In the genomic region with DNA sequence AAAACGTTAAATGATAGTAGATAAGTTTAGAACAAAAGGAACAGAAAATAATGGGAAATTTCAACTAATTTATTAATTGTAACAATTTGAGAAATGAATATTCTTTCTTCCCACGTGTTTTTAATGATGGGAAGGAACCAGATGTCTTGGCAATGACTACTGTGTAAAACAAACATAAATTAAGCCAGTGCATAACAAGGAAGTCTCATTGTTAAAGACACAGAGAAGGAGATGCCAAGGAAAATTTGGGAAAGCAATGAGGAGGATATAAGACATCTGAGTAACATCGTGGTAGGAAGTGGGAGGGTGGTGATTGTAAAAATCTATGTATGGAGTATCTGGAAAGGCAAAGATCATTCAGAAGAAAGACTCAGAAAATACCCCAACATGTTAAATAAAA, we compare ENCODE assay signal across 29 cellular contexts.
"Had no signal": no experiment of that assay in that cellular context is flagged by ENCODE, and none has a peak within 500 bp of the region (broad histone marks: within the 10 kb centered on the region; RNA-seq: fewer than 3 reads in every experiment).

No MANE protein-coding gene starts in this region.

- H3K9me3 ChIP-seq: stomach, suprapubic skin, testis, thoracic aorta, thyroid gland, tibial artery, tibial nerve, transverse colon, upper lobe of left lung, upper lobe of right lung, uterus, vagina had no signal

- H3K27ac ChIP-seq: stomach, suprapubic skin, testis, thoracic aorta, thyroid gland, tibial artery, tibial nerve, transverse colon, upper lobe of left lung, upper lobe of right lung, uterus, vagina had no signal

- H3K36me3 ChIP-seq: stomach, suprapubic skin, thoracic aorta, thyroid gland, tibial artery, tibial nerve, transverse colon, upper lobe of left lung, upper lobe of right lung, uterus, vagina had no signal

- H3K27ac Mint-ChIP-seq: stimulated activated effector memory CD8-positive, alpha-beta T cell treated with anti-CD3 and anti-CD28 coated beads, Interleukin-12 subunit alpha, Interleukin-12 subunit beta, amount 100 ng/mL, for 72 hours; stimulated activated memory B cell treated with anti-CD40 and anti-IgM and Interleukin-4, amounts not matched to agents 10 μg/mL and 1 μg/mL and 100 μg/mL, for 72 hours; stimulated activated naive B cell treated with anti-CD40 and anti-IgM and Interleukin-4, amounts not matched to agents 10 μg/mL and 1 μg/mL and 100 μg/mL, for 72 hours; stimulated activated naive CD8-positive, alpha-beta T cell treated with anti-CD3 and anti-CD28 coated beads, Interleukin-15, amount 100 ng/mL, for 72 hours; stimulated activated naive CD8-positive, alpha-beta T cell treated with anti-CD3 and anti-CD28 coated beads, Interleukin-15, Interleukin-2, amounts not matched to agents 100 ng/mL and 50 ng/mL, for 24 hours; type B pancreatic cell had no signal

- H3K4me3 ChIP-seq: stomach, suprapubic skin, testis, thoracic aorta, thyroid gland, tibial artery, tibial nerve, transverse colon, upper lobe of left lung, upper lobe of right lung, uterus, vagina had no signal

- H3K4me1 Mint-ChIP-seq: stimulated activated effector memory CD8-positive, alpha-beta T cell treated with anti-CD3 and anti-CD28 coated beads, Interleukin-12 subunit alpha, Interleukin-12 subunit beta, amount 100 ng/mL, for 72 hours; stimulated activated memory B cell treated with anti-CD40 and anti-IgM and Interleukin-4, amounts not matched to agents 10 μg/mL and 1 μg/mL and 100 μg/mL, for 72 hours; stimulated activated naive B cell treated with anti-CD40 and anti-IgM and Interleukin-4, amounts not matched to agents 10 μg/mL and 1 μg/mL and 100 μg/mL, for 72 hours; stimulated activated naive CD8-positive, alpha-beta T cell treated with anti-CD3 and anti-CD28 coated beads, Interleukin-15, amount 100 ng/mL, for 72 hours had no signal

- H3K4me3 Mint-ChIP-seq: stimulated activated effector memory CD8-positive, alpha-beta T cell treated with anti-CD3 and anti-CD28 coated beads, Interleukin-12 subunit alpha, Interleukin-12 subunit beta, amount 100 ng/mL, for 72 hours; stimulated activated memory B cell treated with anti-CD40 and anti-IgM and Interleukin-4, amounts not matched to agents 10 μg/mL and 1 μg/mL and 100 μg/mL, for 72 hours; stimulated activated naive B cell treated with anti-CD40 and anti-IgM and Interleukin-4, amounts not matched to agents 10 μg/mL and 1 μg/mL and 100 μg/mL, for 72 hours; stimulated activated naive CD8-positive, alpha-beta T cell treated with anti-CD3 and anti-CD28 coated beads, Interleukin-15, amount 100 ng/mL, for 72 hours; stimulated activated naive CD8-positive, alpha-beta T cell treated with anti-CD3 and anti-CD28 coated beads, Interleukin-15, Interleukin-2, amounts not matched to agents 100 ng/mL and 50 ng/mL, for 24 hours; type B pancreatic cell had no signal

- FAIRE-seq: urothelium cell line had no signal

- H3K27me3 Mint-ChIP-seq: stimulated activated memory B cell treated with anti-CD40 and anti-IgM and Interleukin-4, amounts not matched to agents 10 μg/mL and 1 μg/mL and 100 μg/mL, for 72 hours; stimulated activated naive B cell treated with anti-CD40 and anti-IgM and Interleukin-4, amounts not matched to agents 10 μg/mL and 1 μg/mL and 100 μg/mL, for 72 hours; stimulated activated naive CD8-positive, alpha-beta T cell treated with anti-CD3 and anti-CD28 coated beads, Interleukin-15, amount 100 ng/mL, for 72 hours; stimulated activated naive CD8-positive, alpha-beta T cell treated with anti-CD3 and anti-CD28 coated beads, Interleukin-15, Interleukin-2, amounts not matched to agents 100 ng/mL and 50 ng/mL, for 24 hours; type B pancreatic cell had no signal

- H3K27me3 ChIP-seq: stomach, suprapubic skin, testis, thyroid gland, tibial artery, tibial nerve, transverse colon, upper lobe of left lung, upper lobe of right lung, uterus, vagina had no signal

- DNase-seq: stimulated activated CD4-positive, alpha-beta T cell treated with anti-CD3 and anti-CD28 coated beads, Interleukin-2, amount 100 ng/mL, for 48 hours; stimulated activated CD4-positive, alpha-beta T cell treated with anti-CD3 and anti-CD28 coated beads, Interleukin-4, amount 100 ng/mL, for 1 hour; stimulated activated CD4-positive, alpha-beta T cell treated with anti-CD3 and anti-CD28 coated beads, Interleukin-4, amount 100 ng/mL, for 24 hours; stimulated activated CD4-positive, alpha-beta T cell treated with anti-CD3 and anti-CD28 coated beads, Interleukin-4, amount 100 ng/mL, for 4 hours; stimulated activated CD8-positive, alpha-beta memory T cell treated with anti-CD3 and anti-CD28 coated beads, Interleukin-4, amount 100 ng/mL, for 48 hours; stimulated activated naive B cell treated with anti-CD40 and anti-IgM and Interleukin-4, amounts not matched to agents 10 μg/mL and 1 μg/mL and 100 μg/mL, for 72 hours; stimulated activated naive CD4-positive, alpha-beta T cell; stimulated activated naive CD4-positive, alpha-beta T cell treated with Interleukin-2 at 50 U/mL for 16 hours; stimulated activated naive CD8-positive, alpha-beta T cell treated with anti-CD3 and anti-CD28 coated beads, Interleukin-15, amount 100 ng/mL, for 72 hours; stimulated activated naive CD8-positive, alpha-beta T cell treated with anti-CD3 and anti-CD28 coated beads, Interleukin-15, Interleukin-2, amounts not matched to agents 100 U/mL and 50 U/mL, for 24 hours; stomach; substantia nigra; testis; thyroid gland; tibial artery; transverse colon; trophoblast cell; upper lobe of left lung; upper lobe of right lung; uterus had no signal

- ATAC-seq: stimulated activated effector memory CD8-positive, alpha-beta T cell treated with anti-CD3 and anti-CD28 coated beads, Interleukin-12 subunit alpha, Interleukin-12 subunit beta, amount 100 ng/mL, for 72 hours; stimulated activated memory B cell treated with anti-CD40 and anti-IgM and Interleukin-4, amounts not matched to agents 10 μg/mL and 1 μg/mL and 100 μg/mL, for 72 hours; stimulated activated naive B cell treated with anti-CD40 and anti-IgM and Interleukin-4, amounts not matched to agents 10 μg/mL and 1 μg/mL and 100 μg/mL, for 72 hours; stimulated activated naive CD8-positive, alpha-beta T cell treated with anti-CD3 and anti-CD28 coated beads, Interleukin-15, amount 100 ng/mL, for 72 hours; stimulated activated naive CD8-positive, alpha-beta T cell treated with anti-CD3 and anti-CD28 coated beads, Interleukin-15, Interleukin-2, amounts not matched to agents 100 U/mL and 50 U/mL, for 24 hours; upper lobe of right lung had no signal

- H3K9me3 Mint-ChIP-seq: stimulated activated naive CD8-positive, alpha-beta T cell treated with anti-CD3 and anti-CD28 coated beads, Interleukin-15, amount 100 ng/mL, for 72 hours; type B pancreatic cell had no signal

- H3K4me1 ChIP-seq: stomach, suprapubic skin, testis, thyroid gland, tibial artery, tibial nerve, transverse colon, upper lobe of left lung, upper lobe of right lung, uterus, vagina had no signal

- H3K36me3 Mint-ChIP-seq: stimulated activated effector memory CD8-positive, alpha-beta T cell treated with anti-CD3 and anti-CD28 coated beads, Interleukin-12 subunit alpha, Interleukin-12 subunit beta, amount 100 ng/mL, for 72 hours; stimulated activated memory B cell treated with anti-CD40 and anti-IgM and Interleukin-4, amounts not matched to agents 10 μg/mL and 1 μg/mL and 100 μg/mL, for 72 hours; stimulated activated naive B cell treated with anti-CD40 and anti-IgM and Interleukin-4, amounts not matched to agents 10 μg/mL and 1 μg/mL and 100 μg/mL, for 72 hours; type B pancreatic cell had no signal
